In genomic region chr13:46672338-46673090, GRCh38 we compare ENCODE assay signal across 20 cellular contexts.
"Had no signal": no experiment of that assay in that cellular context is flagged by ENCODE, and none has a peak within 500 bp of the region (broad histone marks: within the 10 kb centered on the region; RNA-seq: fewer than 3 reads in every experiment).

No MANE protein-coding gene starts in this region.

- H3K27me3 ChIP-seq: breast epithelium, gastroesophageal sphincter, upper lobe of left lung had no signal

- ATAC-seq: gastroesophageal sphincter, natural killer cell had no signal

- H3K27me3 Mint-ChIP-seq: activated naive CD8-positive, alpha-beta T cell treated with anti-CD3 and anti-CD28 coated beads, Interleukin-2, amount 10 ng/mL, durations not matched to agents 7 days and 5 days had no signal

- H3K36me3 Mint-ChIP-seq: natural killer cell had no signal

- H3K9me3 Mint-ChIP-seq: activated naive CD8-positive, alpha-beta T cell treated with anti-CD3 and anti-CD28 coated beads, Interleukin-2, amount 10 ng/mL, durations not matched to agents 7 days and 5 days; natural killer cell had no signal

- DNase-seq: activated CD4-positive, alpha-beta T cell treated with anti-CD3 and anti-CD28 coated beads for 1 hour; activated CD4-positive, alpha-beta T cell treated with anti-CD3 and anti-CD28 coated beads, Interleukin-2, amount 50 U/mL, for 4 hours; activated naive CD4-positive, alpha-beta T cell; activated naive CD8-positive, alpha-beta T cell treated with anti-CD3 and anti-CD28 coated beads, Interleukin-2, amount 10 ng/mL, durations not matched to agents 7 days and 5 days; activated T-cell treated with anti-CD3 and anti-CD28 coated beads for 4 hours; aorta; erythroblast; hypothalamus; kidney glomerular epithelial cell; natural killer cell; nucleus accumbens; posterior cingulate gyrus; right cardiac atrium; stimulated activated CD4-positive, alpha-beta T cell treated with anti-CD3 and anti-CD28 coated beads, Interleukin-4, amount 100 ng/mL, for 4 hours; stimulated activated CD8-positive, alpha-beta memory T cell treated with anti-CD3 and anti-CD28 coated beads, Interleukin-4, amount 100 ng/mL, for 48 hours; stimulated activated naive CD4-positive, alpha-beta T cell treated with Interleukin-2 at 50 U/mL for 16 hours; upper lobe of left lung had no signal

- H3K9me3 ChIP-seq: breast epithelium, gastroesophageal sphincter, upper lobe of left lung had no signal

- H3K27ac Mint-ChIP-seq: natural killer cell had no signal

- H3K4me3 ChIP-seq: breast epithelium, gastroesophageal sphincter, smooth muscle cell, upper lobe of left lung had no signal

- H3K4me3 Mint-ChIP-seq: activated naive CD8-positive, alpha-beta T cell treated with anti-CD3 and anti-CD28 coated beads, Interleukin-2, amount 10 ng/mL, durations not matched to agents 7 days and 5 days; natural killer cell had no signal

- H3K36me3 ChIP-seq: breast epithelium had no signal

- H3K27ac ChIP-seq: breast epithelium, upper lobe of left lung had no signal
